ENCODE assay signal across 7 cellular contexts in the genomic region with DNA sequence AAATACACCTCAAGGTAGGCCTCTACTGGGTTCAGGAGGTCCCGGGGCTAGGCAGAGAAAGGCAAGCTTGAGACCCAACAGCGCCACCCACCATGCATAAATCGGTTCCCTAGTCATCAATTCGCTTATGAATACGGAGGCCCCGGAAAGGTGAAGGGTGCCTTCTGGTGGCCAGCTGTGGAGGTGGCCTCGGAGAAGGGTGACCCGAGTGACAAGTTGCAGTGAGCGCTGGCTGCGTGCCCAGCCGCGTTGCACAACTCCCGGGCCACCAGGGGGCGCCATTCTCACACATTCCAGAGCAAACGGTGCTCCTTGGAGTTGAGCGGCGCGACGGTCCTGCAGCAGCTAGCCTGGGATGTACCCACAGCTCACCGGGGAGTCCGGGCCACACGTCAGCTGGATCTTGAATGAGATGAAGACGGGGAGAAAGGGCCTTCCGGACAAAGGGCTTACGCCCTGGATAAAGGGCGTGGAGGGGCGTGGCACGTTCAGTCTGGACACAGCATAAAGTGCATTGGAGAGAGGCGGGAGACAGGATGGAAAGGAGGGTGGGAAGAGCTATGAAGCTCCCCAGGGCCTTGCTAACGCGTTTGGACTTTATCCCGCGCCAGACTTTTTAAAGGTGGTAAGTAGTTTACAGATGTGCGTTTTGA. TPM values are rescaled to one million over a fixed set of nuclear protein-coding genes. Genes with fewer than 3 reads are reported as not detected.
DNase-seq lines count a peak whose midpoint lies in the region; ATAC-seq and TF ChIP-seq lines count a peak whose summit lies in the region.

No MANE protein-coding gene starts in this region.

- peak overlapping the region; percentile 98 for H3K27ac Mint-ChIP-seq in T-helper 17 cell

- ATAC-seq in GM18499 (IDR thresholded peaks at IDR 0.05; ENCODE audit: insufficient read depth, unreplicated experiment) (peak; percentile 71), HG02943 (IDR thresholded peaks at IDR 0.05; ENCODE audit: low read depth, unreplicated experiment) (peak; percentile 81), T-helper 17 cell (peak; percentile 82)

- no peaks in the 10 kb centered on the region for H3K27me3 Mint-ChIP-seq in T-helper 17 cell

- H3K27me3 ChIP-seq in hepatocyte (no peaks in the 10 kb centered on the region), sigmoid colon (no peaks in the 10 kb centered on the region)

- H3K9me3 ChIP-seq in T-helper 17 cell (ENCODE audit: control insufficient read depth, low read length, poor library complexity, severe bottlenecking) (no peaks in the 10 kb centered on the region), hepatocyte (ENCODE audit: low read depth) (no peaks in the 10 kb centered on the region), sigmoid colon (no peaks in the 10 kb centered on the region)

- H3K4me1 ChIP-seq in hepatocyte (ENCODE audit: insufficient read depth) (peaks cover 6% of the 10 kb centered on the region), sigmoid colon (peaks cover 0 to 22% (median 18%) of the 10 kb centered on the region in 4 donors)

- no peak for TF ChIP-seq POLR2A in sigmoid colon (IDR thresholded peaks at IDR 0.05)

- H3K4me1 Mint-ChIP-seq in T-helper 17 cell, result peaks cover 26% of the 10 kb centered on the region

- peak overlapping the region; percentile 76 for H3K4me2 ChIP-seq in hepatocyte

- H3K79me2 ChIP-seq in hepatocyte, result no peaks in the 10 kb centered on the region

- no peaks in the 10 kb centered on the region for H3K36me3 ChIP-seq in hepatocyte (replicated peaks; ENCODE audit: insufficient read depth, low read depth)
- H3K36me3 ChIP-seq in sigmoid colon, result no peaks in the 10 kb centered on the region

- peak overlapping the region; percentile 97 for H3K4me3 Mint-ChIP-seq in T-helper 17 cell

- no peak for TF ChIP-seq EP300 in sigmoid colon (IDR thresholded peaks at IDR 0.05)

- DNase-seq in NCI-H187 (lab: John Stamatoyannopoulos, UW) (peak; percentile 56 to 68), T-helper 17 cell (peak; percentile 95 to 99 (median 98)), anterior cingulate cortex (lab: John Stamatoyannopoulos, UW) (peak in 57 of 58 donors; percentile 12 to 99 (median 80)), hepatocyte (ENCODE audit: low spot score) (peak; percentile 96), sigmoid colon (peak; percentile 95)

- no peaks in the 10 kb centered on the region for H4K20me1 ChIP-seq in hepatocyte (ENCODE audit: insufficient read depth, poor library complexity, severe bottlenecking)

- H3K4me3 ChIP-seq in hepatocyte (no peak overlapping the region), sigmoid colon (peak overlapping the region in 3 of 4 donors; percentile 30 to 43 (median 32))

- H2AFZ ChIP-seq in hepatocyte, result peak overlapping the region; percentile 43

- peak; percentile 98 for TF ChIP-seq CTCF in hepatocyte (IDR thresholded peaks at IDR 0.05; ENCODE audit: poor library complexity)
- TF ChIP-seq CTCF in sigmoid colon (IDR thresholded peaks at IDR 0.05), result peak; percentile 87 to 96 (median 88)

- 6% methylated on average over 34 of the region's 34 CpGs for WGBS in hepatocyte (ENCODE audit: low lambda C conversion rate, missing lambda C conversion rate)
- 1 to 5% methylated on average over 34 of the region's 34 CpGs for WGBS in sigmoid colon, 2 donors

- H3K9me2 ChIP-seq in hepatocyte (replicated peaks; ENCODE audit: insufficient read depth), result no peaks in the 10 kb centered on the region

- no peak overlapping the region for H3K27ac ChIP-seq in hepatocyte
- peak overlapping the region in 2 of 4 donors; percentile 21 to 22 for H3K27ac ChIP-seq in sigmoid colon

- H3K36me3 Mint-ChIP-seq in T-helper 17 cell (ENCODE audit: low read depth), result no peaks in the 10 kb centered on the region

- intact Hi-C loops in sigmoid colon (cut with DNase I), result loop anchor here (2.0 to 5.0 kb wide), 3 partner anchors 19 to 434 kb away; no protein-coding TSS in a partner anchor

RNA-seq across cellular contexts. Expression of a gene that starts 20.4 kb away (rescaled TPM):
- total RNA-seq in T-helper 17 cell (1,000 to 10,000 TPM; 1,429 to 1,736 TPM), hepatocyte (2,904 and 3,356 TPM in 2 replicates), sigmoid colon (1,000 to 10,000 TPM; 1,887 to 2,459 (median 2,033) TPM)
- polyA plus RNA-seq in hepatocyte (2,879 and 3,340 TPM in 2 replicates), sigmoid colon (1,000 to 10,000 TPM; 3,723 to 4,314 (median 4,173) TPM)

RNA-seq across cellular contexts. Expression of a gene that starts 45.0 kb away (rescaled TPM):
- total RNA-seq in T-helper 17 cell, result 10 to 100 TPM; 60.5 to 93.7 TPM
- 2.2 and 4.1 TPM in 2 replicates for total RNA-seq in hepatocyte
- 1.6 and 2.9 TPM in 2 replicates for polyA plus RNA-seq in hepatocyte
- 1 to 10 TPM in 1 of 4 donors, under 1 TPM in 3; 0.16 to 3.6 (median 0.65) TPM for total RNA-seq in sigmoid colon
- 10 to 100 TPM; 16.8 to 46.4 (median 25.4) TPM for polyA plus RNA-seq in sigmoid colon

RNA-seq across cellular contexts. Expression of a gene that starts 45.1 kb away (rescaled TPM):
- total RNA-seq in T-helper 17 cell (10 to 100 TPM; 63.6 to 80.6 TPM), hepatocyte (52.1 and 63.0 TPM in 2 replicates), sigmoid colon (10 to 100 TPM; 35.7 to 64.5 (median 39.6) TPM)
- polyA plus RNA-seq in hepatocyte (49.8 and 50.8 TPM in 2 replicates), sigmoid colon (10 to 100 TPM; 44.6 to 73.1 (median 64.3) TPM)

Comparison
In these comparisons a context has a peak if more than half of its experiments do, and no peak if none do; other contexts are left out.
1. RNA of a gene that starts 45.0 kb away (total RNA-seq): 60.5 to 93.7 TPM in T-helper 17 cell; 2.2 to 4.1 TPM in hepatocyte and 0.16 to 3.6 TPM in sigmoid colon; every median in the first group is over 10 times any median in the second.
2. Peak in every context shown above with its lines, with median percentiles within 50 percentile points of each other: ATAC-seq and DNase-seq.